In genomic region chr1:43531906-43532584, GRCh38 we compare ENCODE assay signal across 8 cellular contexts. TPM values are rescaled to one million over a fixed set of nuclear protein-coding genes. Genes with fewer than 3 reads are reported as not detected.
DNase-seq lines count a peak whose midpoint lies in the region; ATAC-seq and TF ChIP-seq lines count a peak whose summit lies in the region.

No MANE protein-coding gene starts in this region.

- H3K9ac ChIP-seq in adipocyte (ENCODE audit: low read length): peak overlapping the region; percentile 89

- no peak for TF ChIP-seq CTCF in thoracic aorta (IDR thresholded peaks at IDR 0.05)

- H3K4me3 Mint-ChIP-seq in T-helper 1 cell treated with Interleukin-12 subunit alpha and Interleukin-12 subunit beta and Interleukin-4 antibody, amounts not matched to agents 30 μg/mL and 1 μg/mL, for 36 hours: peak overlapping the region; percentile 88

- H3K36me3 Mint-ChIP-seq in T-helper 1 cell treated with Interleukin-12 subunit alpha and Interleukin-12 subunit beta and Interleukin-4 antibody, amounts not matched to agents 30 μg/mL and 1 μg/mL, for 36 hours (ENCODE audit: low read depth): peaks cover 2% of the 10 kb centered on the region

- H3K4me3 ChIP-seq in adipocyte (ENCODE audit: low read length): peak overlapping the region; percentile 85
- peak overlapping the region; percentile 87 for H3K4me3 ChIP-seq in thoracic aorta

- ATAC-seq in thoracic aorta (ENCODE audit: insufficient number of reproducible peaks, low FRiP score, low read depth) (no peak), GM18870 (IDR thresholded peaks at IDR 0.05; ENCODE audit: unreplicated experiment) (no peak)

- H3K4me1 Mint-ChIP-seq in T-helper 1 cell treated with Interleukin-12 subunit alpha and Interleukin-12 subunit beta and Interleukin-4 antibody, amounts not matched to agents 30 μg/mL and 1 μg/mL, for 36 hours (ENCODE audit: low read depth): peaks cover 13% of the 10 kb centered on the region

- H3K27ac Mint-ChIP-seq in T-helper 1 cell treated with Interleukin-12 subunit alpha and Interleukin-12 subunit beta and Interleukin-4 antibody, amounts not matched to agents 30 μg/mL and 1 μg/mL, for 36 hours: peak overlapping the region; percentile 52

- peaks cover 58% of the 10 kb centered on the region for H3K27me3 Mint-ChIP-seq in T-helper 1 cell treated with Interleukin-12 subunit alpha and Interleukin-12 subunit beta and Interleukin-4 antibody, amounts not matched to agents 30 μg/mL and 1 μg/mL, for 36 hours (ENCODE audit: low read depth)

- H3K9me3 Mint-ChIP-seq in T-helper 1 cell treated with Interleukin-12 subunit alpha and Interleukin-12 subunit beta and Interleukin-4 antibody, amounts not matched to agents 30 μg/mL and 1 μg/mL, for 36 hours: no peaks in the 10 kb centered on the region

- H3K27ac ChIP-seq in thoracic aorta: peak overlapping the region; percentile 55 to 64

- no peaks in the 10 kb centered on the region for H3K36me3 ChIP-seq in adipocyte (ENCODE audit: control insufficient read depth, insufficient read depth, low read length, severe bottlenecking)
- no peaks in the 10 kb centered on the region for H3K36me3 ChIP-seq in thoracic aorta

- no peak for DNase-seq in T-helper 1 cell
- peak; percentile 3 for DNase-seq in adipocyte (ENCODE audit: low read depth)
- peak; percentile 40 for DNase-seq in kidney tubule cell (ENCODE audit: low spot score)
- DNase-seq in thoracic aorta (ENCODE audit: low spot score): no peak
- DNase-seq in pons (ENCODE audit: low spot score): no peak
- no peak for DNase-seq in amygdala (lab: John Stamatoyannopoulos, UW)

- no peaks in the 10 kb centered on the region for H3K9me3 ChIP-seq in adipocyte (ENCODE audit: control insufficient read depth, low read length)
- H3K9me3 ChIP-seq in thoracic aorta: no peaks in the 10 kb centered on the region

- H3K27me3 ChIP-seq in adipocyte (replicated peaks; ENCODE audit: control insufficient read depth, insufficient read depth, low read length) (no peaks in the 10 kb centered on the region), thoracic aorta (replicated peaks; ENCODE audit: insufficient read depth) (no peaks in the 10 kb centered on the region)

- H3K4me1 ChIP-seq in adipocyte (ENCODE audit: control insufficient read depth, insufficient read depth, low read length) (peaks cover 13% of the 10 kb centered on the region), thoracic aorta (ENCODE audit: control insufficient read depth in 1 of 2, low read depth in 2 of 2) (peaks cover 7 to 32% of the 10 kb centered on the region in 2 donors)

RNA-seq across cellular contexts. Expression of gene PTPRF, which starts 1.4 kb away (rescaled TPM):
- 10 to 100 TPM; 43.9 to 55.1 TPM for total RNA-seq in thoracic aorta

Comparison
In these comparisons a context has a peak if more than half of its experiments do, and no peak if none do; other contexts are left out.
1. DNase-seq: peak in adipocyte (single experiment) and kidney tubule cell (single experiment); none in T-helper 1 cell (0 of 5), thoracic aorta (single experiment), pons (single experiment) and amygdala (0 of 56).